11 cellular contexts compared by ENCODE assay signal in the genomic region with DNA sequence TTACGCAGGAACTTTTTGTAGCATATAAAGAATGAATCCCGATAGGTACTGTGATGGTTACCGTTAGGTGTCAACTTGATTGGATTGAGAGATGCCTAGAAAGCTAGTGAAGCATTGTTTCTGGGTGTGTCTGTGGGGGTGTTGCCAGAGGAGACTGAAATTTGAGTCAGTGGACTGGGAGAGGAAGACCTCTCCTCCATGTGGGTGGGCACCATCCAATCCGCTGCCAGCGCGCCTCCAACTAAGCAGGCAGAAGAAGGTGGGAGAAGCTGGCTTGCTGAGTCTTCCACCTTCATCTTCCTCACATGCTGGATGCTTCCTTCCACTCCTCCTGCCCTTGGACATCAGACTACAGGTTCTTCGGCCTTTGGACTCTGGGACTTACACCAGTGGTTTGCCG. TPM values are rescaled to one million over a fixed set of nuclear protein-coding genes. Genes with fewer than 3 reads are reported as not detected.
DNase-seq lines count a peak whose midpoint lies in the region; ATAC-seq and TF ChIP-seq lines count a peak whose summit lies in the region.
"Had no signal": no experiment of that assay in that cellular context is flagged by ENCODE, and none has a peak within 500 bp of the region (broad histone marks: within the 10 kb centered on the region; RNA-seq: fewer than 3 reads in every experiment).

No MANE protein-coding gene starts in this region.

- in situ Hi-C loops in GM13977 (cut with MboI; ENCODE audit: low pct_unique_long_range_greater_than_20kb, low sequenced_read_pairs, unreplicated experiment), result no loop called here

- H3K27ac Mint-ChIP-seq in activated naive CD8-positive, alpha-beta T cell, result no peak overlapping the region
- H3K27ac Mint-ChIP-seq in activated naive CD8-positive, alpha-beta T cell treated with anti-CD3 and anti-CD28 coated beads, Interleukin-2, amount 50 U/mL, for 24 hours, result no peak overlapping the region

- H3K36me3 ChIP-seq in ascending aorta (peaks cover 0 to 6% of the 10 kb centered on the region in 2 donors), mucosa of stomach (ENCODE audit: control insufficient read depth, insufficient read depth, low read length) (no peaks in the 10 kb centered on the region), subcutaneous abdominal adipose tissue (ENCODE audit: control insufficient read depth in 5 of 5, insufficient read depth in 5 of 5, low read length in 5 of 5) (peaks cover 0 to 10% (median 0%) of the 10 kb centered on the region in 5 donors)
- H3K36me3 ChIP-seq: adrenal gland had no signal

- TF ChIP-seq CTCF in ascending aorta (IDR thresholded peaks at IDR 0.05), result no peak
- TF ChIP-seq CTCF in GM13977 (IDR thresholded peaks at IDR 0.05; ENCODE audit: extremely low read depth, insufficient read depth, missing control alignments), result no peak

- H3K27me3 ChIP-seq in ascending aorta, result no peaks in the 10 kb centered on the region
- H3K27me3 ChIP-seq in mucosa of stomach (ENCODE audit: control insufficient read depth, insufficient read depth, low read length), result peaks cover 13% of the 10 kb centered on the region
- peaks cover 6 to 28% (median 25%) of the 10 kb centered on the region in 5 donors for H3K27me3 ChIP-seq in subcutaneous abdominal adipose tissue (ENCODE audit: control insufficient read depth in 5 of 5, insufficient read depth in 4 of 5, low read length in 5 of 5)
- H3K27me3 ChIP-seq: adrenal gland had no signal

- DNase-seq in activated naive CD8-positive, alpha-beta T cell treated with anti-CD3 and anti-CD28 coated beads, Interleukin-2, amount 50 U/mL, for 24 hours, result no peak
- DNase-seq in ascending aorta (ENCODE audit: low spot score in 2 of 2), result no peak
- DNase-seq in GM13977 (ENCODE audit: low spot score), result no peak
- no peak for DNase-seq in glomerular visceral epithelial cell (ENCODE audit: extremely low spot score)
- DNase-seq: activated CD4-positive, alpha-beta T cell treated with anti-CD3 and anti-CD28 coated beads, Interleukin-2, amount 50 U/mL, for 1 hour; GDM1 had no signal

- H3K4me3 Mint-ChIP-seq in activated naive CD8-positive, alpha-beta T cell, result peak overlapping the region; percentile 81
- no peak overlapping the region for H3K4me3 Mint-ChIP-seq in activated naive CD8-positive, alpha-beta T cell treated with anti-CD3 and anti-CD28 coated beads, Interleukin-2, amount 50 U/mL, for 24 hours

- no peaks in the 10 kb centered on the region for H3K36me3 Mint-ChIP-seq in activated naive CD8-positive, alpha-beta T cell
- H3K36me3 Mint-ChIP-seq in activated naive CD8-positive, alpha-beta T cell treated with anti-CD3 and anti-CD28 coated beads, Interleukin-2, amount 50 U/mL, for 24 hours (ENCODE audit: low read depth), result peaks cover 3% of the 10 kb centered on the region

- H3K9me3 ChIP-seq in ascending aorta (no peaks in the 10 kb centered on the region), mucosa of stomach (ENCODE audit: control insufficient read depth, low read length) (no peaks in the 10 kb centered on the region), subcutaneous abdominal adipose tissue (ENCODE audit: control insufficient read depth in 5 of 5, low read length in 5 of 5) (no peaks in the 10 kb centered on the region)
- H3K9me3 ChIP-seq: adrenal gland had no signal

- H3K4me1 ChIP-seq in ascending aorta, result peaks cover 2 to 3% of the 10 kb centered on the region in 2 donors
- H3K4me1 ChIP-seq in mucosa of stomach (ENCODE audit: control insufficient read depth, insufficient read depth, low read length), result peaks cover 8% of the 10 kb centered on the region
- H3K4me1 ChIP-seq in subcutaneous abdominal adipose tissue (ENCODE audit: control insufficient read depth in 5 of 5, insufficient read depth in 5 of 5, low read length in 5 of 5), result peaks cover 0 to 14% (median 10%) of the 10 kb centered on the region in 5 donors
- H3K4me1 ChIP-seq: adrenal gland had no signal

- no peaks in the 10 kb centered on the region for H3K9me3 Mint-ChIP-seq in activated naive CD8-positive, alpha-beta T cell (ENCODE audit: low read depth)
- H3K9me3 Mint-ChIP-seq in activated naive CD8-positive, alpha-beta T cell treated with anti-CD3 and anti-CD28 coated beads, Interleukin-2, amount 50 U/mL, for 24 hours, result no peaks in the 10 kb centered on the region

- peak overlapping the region; percentile 50 to 71 for H3K4me3 ChIP-seq in ascending aorta
- H3K4me3 ChIP-seq in mucosa of stomach (ENCODE audit: low read length), result peak overlapping the region; percentile 33
- peak overlapping the region in 3 of 5 donors; percentile 44 to 58 (median 49) for H3K4me3 ChIP-seq in subcutaneous abdominal adipose tissue (ENCODE audit: low read depth in 1 of 5, low read length in 5 of 5)

- peaks cover 13% of the 10 kb centered on the region for H3K4me1 Mint-ChIP-seq in activated naive CD8-positive, alpha-beta T cell (ENCODE audit: low read depth)
- H3K4me1 Mint-ChIP-seq in activated naive CD8-positive, alpha-beta T cell treated with anti-CD3 and anti-CD28 coated beads, Interleukin-2, amount 50 U/mL, for 24 hours, result peaks cover 5% of the 10 kb centered on the region

- ATAC-seq in activated naive CD8-positive, alpha-beta T cell treated with anti-CD3 and anti-CD28 coated beads, Interleukin-2, amount 50 U/mL, for 24 hours, result no peak
- ATAC-seq in GM21737 (IDR thresholded peaks at IDR 0.05; ENCODE audit: unreplicated experiment), result no peak

- H3K27me3 Mint-ChIP-seq in activated naive CD8-positive, alpha-beta T cell, result peaks cover 10% of the 10 kb centered on the region
- peaks cover 36% of the 10 kb centered on the region for H3K27me3 Mint-ChIP-seq in activated naive CD8-positive, alpha-beta T cell treated with anti-CD3 and anti-CD28 coated beads, Interleukin-2, amount 50 U/mL, for 24 hours

- H3K9ac ChIP-seq in mucosa of stomach (ENCODE audit: low read length) (peak overlapping the region; percentile 63), subcutaneous abdominal adipose tissue (ENCODE audit: low read length in 5 of 5) (peak overlapping the region in 1 of 5 donors; percentile 21)

- H3K27ac ChIP-seq in ascending aorta, result no peak overlapping the region
- H3K27ac ChIP-seq in subcutaneous abdominal adipose tissue (ENCODE audit: low read depth, low read length), result no peak overlapping the region

- intact Hi-C loops in ascending aorta (cut with DNase I), result no loop called here

RNA-seq across cellular contexts. Expression of gene WFS1, which starts 40.1 kb away (rescaled TPM):
- total RNA-seq in ascending aorta, result 166 TPM
